In the genomic region with DNA sequence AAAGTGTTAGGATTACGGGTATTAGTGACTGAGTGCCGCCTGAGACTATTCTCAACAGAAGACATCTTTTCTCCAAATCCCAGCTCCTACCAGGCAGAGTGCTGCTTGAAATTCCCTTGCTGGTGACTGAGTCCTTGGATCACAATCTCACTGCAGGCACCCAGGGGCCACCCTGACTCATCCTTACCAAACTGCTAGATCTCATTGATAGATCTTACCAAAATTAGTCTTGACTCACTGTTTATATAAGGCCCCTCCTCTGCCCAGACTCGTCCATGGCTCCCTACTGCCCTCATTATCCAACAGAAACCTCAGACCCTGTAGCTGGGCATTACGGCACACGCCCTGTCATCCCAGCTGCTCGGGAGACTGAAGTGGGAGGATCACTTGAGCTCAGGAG, we compare ENCODE assay signal across 2 cellular contexts.
A peak's percentile ranks its signal among the peaks of the same experiment; 100 is the strongest.
TF ChIP-seq lines count a peak whose summit lies in the region.

No MANE protein-coding gene starts in this region.

TF ChIP-seq in A549, 52 proteins besides CTCF, POLR2A, EP300 and RAD21:
- TF ChIP-seq FOSL2 (IDR thresholded peaks at IDR 0.05) (no peak), FOSL2 (CRISPR knock-in tag; IDR thresholded peaks at IDR 0.05) (0 out of 2 replicates have a peak, but pooled peaks have one; percentile 19), ZFP36 (IDR thresholded peaks at IDR 0.05; ENCODE audit: borderline replicate concordance, partially characterized antibody) (peak; percentile 77), HOXA7 (CRISPR knock-in tag; IDR thresholded peaks at IDR 0.05) (no peak)
TF ChIP-seq in A549: peak in this region for 2.

TF ChIP-seq in K562, 482 proteins besides CTCF, POLR2A, EP300 and RAD21:
- TF ChIP-seq HNRNPH1 (optimal IDR thresholded peaks at IDR 0.05; ENCODE audit: low read depth, low read length) (no peak), ZEB2 (IDR thresholded peaks at IDR 0.05) (no peak), SIX5 (IDR thresholded peaks at IDR 0.05; ENCODE audit: borderline replicate concordance in 1 of 2, insufficient read depth in 1 of 2, low read depth in 1 of 2, low read length in 2 of 2) (no peak), NCOA1 (IDR thresholded peaks at IDR 0.05; ENCODE audit: low read depth) (no peak), ATF4 (CRISPR knock-in tag; IDR thresholded peaks at IDR 0.05) (no peak), ZFP36 (IDR thresholded peaks at IDR 0.05; ENCODE audit: low read depth, low read length, partially characterized antibody) (peak; percentile 50), FOSL1 (tag; conservative IDR thresholded peaks at IDR 0.05) (peak; percentile 82), CBFB (CRISPR knock-in tag; IDR thresholded peaks at IDR 0.05) (no peak), MAFF (IDR thresholded peaks at IDR 0.05; ENCODE audit: low read length) (no peak), ZNF445 (CRISPR knock-in tag; IDR thresholded peaks at IDR 0.05; ENCODE audit: low read depth) (no peak), ZNF507 (tag; conservative IDR thresholded peaks at IDR 0.05) (no peak), RCOR1 (IDR thresholded peaks at IDR 0.05; ENCODE audit: borderline replicate concordance in 1 of 2, low read depth in 2 of 2, low read length in 2 of 2) (no peak), MGA (IDR thresholded peaks at IDR 0.05) (no peak), RBM25 (IDR thresholded peaks at IDR 0.05; ENCODE audit: low read depth, low read length, severe bottlenecking) (no peak), JUND (IDR thresholded peaks at IDR 0.05; ENCODE audit: borderline replicate concordance, low read depth, low read length) (peak; percentile 51; the same call in 1 of the 2 replicates), JUND (tag; IDR thresholded peaks at IDR 0.05; ENCODE audit: borderline replicate concordance, low read depth, low read length) (no peak; the same call in 2 of the 3 replicates), NONO (IDR thresholded peaks at IDR 0.05; ENCODE audit: low read depth in 2 of 2, low read length in 1 of 2) (no peak), CHD4 (IDR thresholded peaks at IDR 0.05; ENCODE audit: insufficient read depth, insufficient replicate concordance, low read depth, low read length, poor library complexity, severe bottlenecking) (no peak), HMG20B (CRISPR knock-in tag; IDR thresholded peaks at IDR 0.05) (no peak), ILF3 (IDR thresholded peaks at IDR 0.05; ENCODE audit: borderline replicate concordance) (no peak), SMARCE1 (IDR thresholded peaks at IDR 0.05) (0 out of 2 replicates have a peak, but pooled peaks have one; percentile 14), MCM7 (IDR thresholded peaks at IDR 0.05) (no peak), ZZZ3 (IDR thresholded peaks at IDR 0.05) (no peak)
- TF ChIP-seq, protein P1, sequence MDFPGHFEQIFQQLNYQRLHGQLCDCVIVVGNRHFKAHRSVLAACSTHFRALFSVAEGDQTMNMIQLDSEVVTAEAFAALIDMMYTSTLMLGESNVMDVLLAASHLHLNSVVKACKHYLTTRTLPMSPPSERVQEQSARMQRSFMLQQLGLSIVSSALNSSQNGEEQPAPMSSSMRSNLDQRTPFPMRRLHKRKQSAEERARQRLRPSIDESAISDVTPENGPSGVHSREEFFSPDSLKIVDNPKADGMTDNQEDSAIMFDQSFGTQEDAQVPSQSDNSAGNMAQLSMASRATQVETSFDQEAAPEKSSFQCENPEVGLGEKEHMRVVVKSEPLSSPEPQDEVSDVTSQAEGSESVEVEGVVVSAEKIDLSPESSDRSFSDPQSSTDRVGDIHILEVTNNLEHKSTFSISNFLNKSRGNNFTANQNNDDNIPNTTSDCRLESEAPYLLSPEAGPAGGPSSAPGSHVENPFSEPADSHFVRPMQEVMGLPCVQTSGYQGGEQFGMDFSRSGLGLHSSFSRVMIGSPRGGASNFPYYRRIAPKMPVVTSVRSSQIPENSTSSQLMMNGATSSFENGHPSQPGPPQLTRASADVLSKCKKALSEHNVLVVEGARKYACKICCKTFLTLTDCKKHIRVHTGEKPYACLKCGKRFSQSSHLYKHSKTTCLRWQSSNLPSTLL (IDR thresholded peaks at IDR 0.05): no peak
- TF ChIP-seq, protein P2, sequence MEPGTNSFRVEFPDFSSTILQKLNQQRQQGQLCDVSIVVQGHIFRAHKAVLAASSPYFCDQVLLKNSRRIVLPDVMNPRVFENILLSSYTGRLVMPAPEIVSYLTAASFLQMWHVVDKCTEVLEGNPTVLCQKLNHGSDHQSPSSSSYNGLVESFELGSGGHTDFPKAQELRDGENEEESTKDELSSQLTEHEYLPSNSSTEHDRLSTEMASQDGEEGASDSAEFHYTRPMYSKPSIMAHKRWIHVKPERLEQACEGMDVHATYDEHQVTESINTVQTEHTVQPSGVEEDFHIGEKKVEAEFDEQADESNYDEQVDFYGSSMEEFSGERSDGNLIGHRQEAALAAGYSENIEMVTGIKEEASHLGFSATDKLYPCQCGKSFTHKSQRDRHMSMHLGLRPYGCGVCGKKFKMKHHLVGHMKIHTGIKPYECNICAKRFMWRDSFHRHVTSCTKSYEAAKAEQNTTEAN (CRISPR knock-in tag; IDR thresholded peaks at IDR 0.05): no peak
- TF ChIP-seq, protein P3, sequence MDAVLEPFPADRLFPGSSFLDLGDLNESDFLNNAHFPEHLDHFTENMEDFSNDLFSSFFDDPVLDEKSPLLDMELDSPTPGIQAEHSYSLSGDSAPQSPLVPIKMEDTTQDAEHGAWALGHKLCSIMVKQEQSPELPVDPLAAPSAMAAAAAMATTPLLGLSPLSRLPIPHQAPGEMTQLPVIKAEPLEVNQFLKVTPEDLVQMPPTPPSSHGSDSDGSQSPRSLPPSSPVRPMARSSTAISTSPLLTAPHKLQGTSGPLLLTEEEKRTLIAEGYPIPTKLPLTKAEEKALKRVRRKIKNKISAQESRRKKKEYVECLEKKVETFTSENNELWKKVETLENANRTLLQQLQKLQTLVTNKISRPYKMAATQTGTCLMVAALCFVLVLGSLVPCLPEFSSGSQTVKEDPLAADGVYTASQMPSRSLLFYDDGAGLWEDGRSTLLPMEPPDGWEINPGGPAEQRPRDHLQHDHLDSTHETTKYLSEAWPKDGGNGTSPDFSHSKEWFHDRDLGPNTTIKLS (IDR thresholded peaks at IDR 0.05; ENCODE audit: borderline replicate concordance, low read depth): no peak
- TF ChIP-seq, protein P4, sequence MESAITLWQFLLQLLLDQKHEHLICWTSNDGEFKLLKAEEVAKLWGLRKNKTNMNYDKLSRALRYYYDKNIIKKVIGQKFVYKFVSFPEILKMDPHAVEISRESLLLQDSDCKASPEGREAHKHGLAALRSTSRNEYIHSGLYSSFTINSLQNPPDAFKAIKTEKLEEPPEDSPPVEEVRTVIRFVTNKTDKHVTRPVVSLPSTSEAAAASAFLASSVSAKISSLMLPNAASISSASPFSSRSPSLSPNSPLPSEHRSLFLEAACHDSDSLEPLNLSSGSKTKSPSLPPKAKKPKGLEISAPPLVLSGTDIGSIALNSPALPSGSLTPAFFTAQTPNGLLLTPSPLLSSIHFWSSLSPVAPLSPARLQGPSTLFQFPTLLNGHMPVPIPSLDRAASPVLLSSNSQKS (CRISPR knock-in tag; IDR thresholded peaks at IDR 0.05): no peak
- TF ChIP-seq, protein P5, sequence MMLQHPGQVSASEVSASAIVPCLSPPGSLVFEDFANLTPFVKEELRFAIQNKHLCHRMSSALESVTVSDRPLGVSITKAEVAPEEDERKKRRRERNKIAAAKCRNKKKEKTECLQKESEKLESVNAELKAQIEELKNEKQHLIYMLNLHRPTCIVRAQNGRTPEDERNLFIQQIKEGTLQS (IDR thresholded peaks at IDR 0.05): peak; percentile 35; the same call in 1 of the 2 replicates
- TF ChIP-seq, protein P5 (CRISPR knock-in tag; conservative IDR thresholded peaks at IDR 0.05): no peak
